In the genomic region with DNA sequence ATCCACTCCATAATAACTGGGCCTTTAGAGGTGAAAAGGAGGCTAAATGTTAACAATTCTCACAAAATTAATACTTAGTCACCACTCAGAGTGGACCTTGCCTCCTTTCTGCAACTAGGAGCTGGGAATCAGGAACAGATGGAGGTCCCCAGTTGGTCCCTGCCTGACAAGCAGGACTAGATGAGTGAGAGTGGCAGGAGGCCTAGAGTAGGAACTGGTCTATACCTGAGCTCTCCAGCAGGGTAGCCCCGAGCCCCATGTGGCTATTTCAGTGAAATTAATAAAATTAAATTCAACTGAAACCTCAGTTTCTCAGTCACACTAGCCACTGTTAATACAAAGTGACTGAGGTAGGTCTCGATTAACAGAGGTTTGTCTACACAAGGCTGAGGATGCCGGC, we compare ENCODE assay signal across 20 cellular contexts.
DNase-seq lines count a peak whose midpoint lies in the region; TF ChIP-seq lines count a peak whose summit lies in the region.
"Had no signal": no experiment of that assay in that cellular context is flagged by ENCODE, and none has a peak within 500 bp of the region (broad histone marks: within the 10 kb centered on the region; RNA-seq: fewer than 3 reads in every experiment).

No MANE protein-coding gene starts in this region.

- no peak overlapping the region for H3K23ac ChIP-seq in mesendoderm (ENCODE audit: low read length)

- no peak overlapping the region for H4K5ac ChIP-seq in mesendoderm (ENCODE audit: low read length)

- no peaks in the 10 kb centered on the region for H3K4me1 ChIP-seq in mesendoderm (ENCODE audit: control insufficient read depth, low read depth, low read length)
- no peaks in the 10 kb centered on the region for H3K4me1 ChIP-seq in prostate gland (replicated peaks)
- H3K4me1 ChIP-seq: transverse colon had no signal

- H3K4me2 ChIP-seq in mesendoderm (ENCODE audit: low read length), result no peak overlapping the region

- no peak overlapping the region for H3K18ac ChIP-seq in mesendoderm (ENCODE audit: low read length)

- H3K4me3 ChIP-seq in mesendoderm (ENCODE audit: low read length), result no peak overlapping the region
- no peak overlapping the region for H3K4me3 ChIP-seq in prostate gland
- H3K4me3 ChIP-seq: lung, transverse colon had no signal

- H3K4ac ChIP-seq in mesendoderm (ENCODE audit: low read depth, low read length), result no peak overlapping the region

- H2AK5ac ChIP-seq in mesendoderm (ENCODE audit: low read length), result no peak overlapping the region

- H3K79me1 ChIP-seq in mesendoderm (ENCODE audit: low read length), result no peaks in the 10 kb centered on the region

- intact Hi-C loops in prostate gland (cut with DNase I) (no loop called here), cardiac septum (cut with DNase I) (no loop called here)

- H3K79me2 ChIP-seq in mesendoderm (ENCODE audit: control insufficient read depth, insufficient read depth, low read length), result no peaks in the 10 kb centered on the region

- DNase-seq in DMS 273 (lab: John Stamatoyannopoulos, UW; ENCODE audit: unreplicated experiment), result peak; percentile 53
- no peak for DNase-seq in DMS 273 treated with DMSO at 0.1 percent for 48 hours (lab: John Stamatoyannopoulos, UW)
- peak; percentile 11 for DNase-seq in HuH-7 (ENCODE audit: low spot score)
- peak; percentile 84 for DNase-seq in cerebellar cortex (ENCODE audit: low spot score)
- peak; percentile 45 for DNase-seq in mesendoderm
- no peak for DNase-seq in prostate gland (ENCODE audit: low spot score)
- no peak for DNase-seq in globus pallidus (ENCODE audit: low spot score)
- no peak for DNase-seq in cardiac septum (ENCODE audit: low spot score)
- DNase-seq: activated B cell treated with CpG ODN at 0.5 μM for 24 hours; activated CD8-positive, alpha-beta memory T cell treated with anti-CD3 and anti-CD28 coated beads for 24 hours; DMS79; foreskin fibroblast; Karpas-422; naive thymus-derived CD8-positive, alpha-beta T cell; NCI-H1417; RPMI8226; stimulated activated naive CD4-positive, alpha-beta T cell; transverse colon had no signal

- H2BK5ac ChIP-seq in mesendoderm (ENCODE audit: low read length), result no peak overlapping the region

- H2BK120ac ChIP-seq in mesendoderm (ENCODE audit: low read depth, low read length), result no peak overlapping the region

- no peaks in the 10 kb centered on the region for H3K9me3 ChIP-seq in prostate gland
- H3K9me3 ChIP-seq: transverse colon had no signal

- H3K9ac ChIP-seq in mesendoderm (ENCODE audit: low read length), result no peak overlapping the region

- no CpG with 5 or more reads among the region's 3 CpGs for WGBS in mesendoderm (ENCODE audit: extremely low coverage, insufficient coverage, low lambda C conversion rate)
- WGBS in prostate gland, result 66% methylated on average over 3 of the region's 3 CpGs

- no peak overlapping the region for H2BK15ac ChIP-seq in mesendoderm (replicated peaks; ENCODE audit: low read depth)

- TF ChIP-seq CTCF in prostate gland (IDR thresholded peaks at IDR 0.05), result no peak

- H3K36me3 ChIP-seq in mesendoderm (ENCODE audit: control insufficient read depth, insufficient read depth, low read length) (no peaks in the 10 kb centered on the region), prostate gland (no peaks in the 10 kb centered on the region)
- H3K36me3 ChIP-seq: transverse colon had no signal

- no peak for TF ChIP-seq POLR2A in prostate gland (IDR thresholded peaks at IDR 0.05)

- no peaks in the 10 kb centered on the region for H3K27me3 ChIP-seq in mesendoderm (ENCODE audit: insufficient read depth, low read length, poor library complexity)
- no peaks in the 10 kb centered on the region for H3K27me3 ChIP-seq in prostate gland (replicated peaks; ENCODE audit: insufficient read depth)
- H3K27me3 ChIP-seq: transverse colon had no signal

- H3K27ac ChIP-seq in mesendoderm (ENCODE audit: low read depth, low read length), result no peak overlapping the region
- H3K27ac ChIP-seq in prostate gland, result no peak overlapping the region
- H3K27ac ChIP-seq: 22Rv1, transverse colon had no signal

- H3K56ac ChIP-seq in mesendoderm (ENCODE audit: low read length), result no peak overlapping the region

- no peak overlapping the region for H4K8ac ChIP-seq in mesendoderm (ENCODE audit: low read depth, low read length)

Comparison
In these comparisons a context has a peak if more than half of its experiments do, and no peak if none do; other contexts are left out.
1. DNase-seq: peak in DMS 273 (single experiment), HuH-7 (single experiment), cerebellar cortex (single experiment) and mesendoderm (single experiment); none in DMS 273 treated with DMSO at 0.1 percent for 48 hours (single experiment), prostate gland (single experiment), globus pallidus (single experiment) and cardiac septum (single experiment).